In the genomic region with DNA sequence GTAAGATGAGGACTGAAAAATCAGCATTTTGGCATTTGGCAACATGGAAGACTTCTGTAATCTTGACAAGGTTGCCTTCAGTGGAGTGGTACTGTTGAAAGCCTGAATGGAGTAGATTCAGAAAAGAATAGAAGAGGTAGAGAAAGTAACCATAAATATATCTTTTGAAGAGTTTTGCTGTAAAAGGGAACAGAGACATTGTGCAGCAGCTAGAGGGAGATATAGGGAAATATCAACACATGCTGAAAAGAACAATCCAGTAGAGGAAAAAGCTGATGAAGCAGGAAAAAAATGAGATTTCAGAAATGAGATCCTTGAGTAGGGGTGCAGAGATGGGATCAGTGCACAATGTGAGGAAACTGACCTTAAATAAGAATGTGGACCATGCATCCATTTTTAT, we compare ENCODE assay signal across 13 cellular contexts.
A peak's percentile ranks its signal among the peaks of the same experiment; 100 is the strongest.
DNase-seq lines count a peak whose midpoint lies in the region; ATAC-seq, FAIRE-seq and TF ChIP-seq lines count a peak whose summit lies in the region.
"Had no signal": no experiment of that assay in that cellular context is flagged by ENCODE, and none has a peak within 500 bp of the region (broad histone marks: within the 10 kb centered on the region; RNA-seq: fewer than 3 reads in every experiment).

No MANE protein-coding gene starts in this region.

- H3F3A ChIP-seq in GM23248 (ENCODE audit: insufficient read depth): no peaks in the 10 kb centered on the region

- no peak for FAIRE-seq in A549 (lab: Jason Lieb, UNC)

- no peak for TF ChIP-seq EP300 in A549 (IDR thresholded peaks at IDR 0.05)

- POLR2A ChIA-PET in A549 (lab: Yijun Ruan, JAX): no interaction called here

- H3K79me2 ChIP-seq in GM23248 (ENCODE audit: insufficient read depth): no peaks in the 10 kb centered on the region

- H3K4me1 ChIP-seq in A549 (no peaks in the 10 kb centered on the region), GM23248 (ENCODE audit: insufficient read depth) (no peaks in the 10 kb centered on the region), adipocyte (ENCODE audit: control insufficient read depth, insufficient read depth, low read length) (peaks cover 9% of the 10 kb centered on the region), foreskin keratinocyte (no peaks in the 10 kb centered on the region)

- H2AFZ ChIP-seq in GM23248: no peak overlapping the region

- H3K9me3 ChIP-seq in A549: no peaks in the 10 kb centered on the region
- H3K9me3 ChIP-seq in GM23248 (ENCODE audit: low read depth): no peaks in the 10 kb centered on the region
- no peaks in the 10 kb centered on the region for H3K9me3 ChIP-seq in adipocyte (ENCODE audit: control insufficient read depth, low read length)
- H3K9me3 ChIP-seq: upper lobe of left lung had no signal

- H3K4me3 ChIP-seq in A549 (no peak overlapping the region), GM23248 (no peak overlapping the region), adipocyte (ENCODE audit: low read length) (no peak overlapping the region)
- H3K4me3 ChIP-seq: upper lobe of left lung had no signal

- H3K9me2 ChIP-seq in GM23248 (ENCODE audit: insufficient read depth): no peaks in the 10 kb centered on the region

- no peak overlapping the region for H3K9ac ChIP-seq in GM23248
- H3K9ac ChIP-seq in adipocyte (ENCODE audit: low read length): no peak overlapping the region

- no peak for DNase-seq in A549 (ENCODE audit: low read depth in 1 of 2, low spot score in 1 of 2)
- peak; percentile 27 for DNase-seq in GM23248
- peak; percentile 7 for DNase-seq in adipocyte (ENCODE audit: low read depth)
- DNase-seq in foreskin keratinocyte: no peak
- DNase-seq in germinal center (ENCODE audit: low spot score): no peak
- DNase-seq: activated CD8-positive, alpha-beta T cell treated with anti-CD3 and anti-CD28 coated beads, Interleukin-2, amount 10 ng/mL, durations not matched to agents 7 days and 5 days; activated naive CD4-positive, alpha-beta T cell treated with Interleukin-2 at 50 U/mL for 16 hours; GDM1; NCI-H187; upper lobe of left lung had no signal

- no peak overlapping the region for H3K27ac ChIP-seq in A549
- H3K27ac ChIP-seq in GM23248: no peak overlapping the region
- H3K27ac ChIP-seq in foreskin keratinocyte: no peak overlapping the region

- in situ Hi-C loops in GM23248 (cut with MboI): loop anchor here (25.0 kb wide), 1 partner anchor 185 kb away; no protein-coding TSS in a partner anchor

- no peak for TF ChIP-seq CTCF in A549 (IDR thresholded peaks at IDR 0.05)
- TF ChIP-seq CTCF in foreskin keratinocyte (conservative IDR thresholded peaks at IDR 0.05): peak; percentile 55

- no peak for TF ChIP-seq RAD21 in A549 (conservative IDR thresholded peaks at IDR 0.05 in 1 of 2, IDR thresholded peaks at IDR 0.05 in 1 of 2)

- CTCF ChIA-PET in A549 (lab: Yijun Ruan, JAX): no interaction called here

- H4K20me1 ChIP-seq in GM23248 (ENCODE audit: insufficient read depth): no peaks in the 10 kb centered on the region

- no peak for TF ChIP-seq POLR2A in A549 (IDR thresholded peaks at IDR 0.05; ENCODE audit: low read length)

- no peak for ATAC-seq in A549
- no peak for ATAC-seq in foreskin keratinocyte
- no peak for ATAC-seq in GM19351 (IDR thresholded peaks at IDR 0.05; ENCODE audit: unreplicated experiment)
- ATAC-seq in HG03571 (IDR thresholded peaks at IDR 0.05; ENCODE audit: unreplicated experiment): no peak
- no peak for ATAC-seq in GM18868 (IDR thresholded peaks at IDR 0.05; ENCODE audit: unreplicated experiment)
- ATAC-seq: activated CD8-positive, alpha-beta T cell treated with anti-CD3 and anti-CD28 coated beads, Interleukin-2, amount 10 ng/mL, durations not matched to agents 7 days and 5 days had no signal

- H3K36me3 ChIP-seq in GM23248 (ENCODE audit: low read depth) (no peaks in the 10 kb centered on the region), adipocyte (ENCODE audit: control insufficient read depth, insufficient read depth, low read length, severe bottlenecking) (no peaks in the 10 kb centered on the region)
- H3K36me3 ChIP-seq: upper lobe of left lung had no signal

- H3K4me2 ChIP-seq in A549 (no peak overlapping the region), GM23248 (ENCODE audit: unreplicated experiment) (no peak overlapping the region)

- H3K27me3 ChIP-seq in GM23248 (replicated peaks; ENCODE audit: insufficient read depth) (no peaks in the 10 kb centered on the region), adipocyte (replicated peaks; ENCODE audit: control insufficient read depth, insufficient read depth, low read length) (peaks cover 3% of the 10 kb centered on the region), foreskin keratinocyte (no peaks in the 10 kb centered on the region)
- H3K27me3 ChIP-seq: upper lobe of left lung had no signal

TF ChIP-seq in A549, 52 proteins besides CTCF, POLR2A, EP300 and RAD21:
- TF ChIP-seq HEYL (CRISPR knock-in tag; IDR thresholded peaks at IDR 0.05) (no peak), HOXB13 (CRISPR knock-in tag; IDR thresholded peaks at IDR 0.05; ENCODE audit: low read depth) (no peak), ESRRA (IDR thresholded peaks at IDR 0.05; ENCODE audit: borderline replicate concordance, low read length) (no peak), CBX8 (IDR thresholded peaks at IDR 0.05) (no peak), CHD2 (IDR thresholded peaks at IDR 0.05; ENCODE audit: low read length, partially characterized antibody) (no peak), CBX2 (IDR thresholded peaks at IDR 0.05; ENCODE audit: borderline replicate concordance, low read depth) (no peak), MAFK (IDR thresholded peaks at IDR 0.05; ENCODE audit: partially characterized antibody) (peak; percentile 10)

Comparison
In these comparisons a context has a peak if more than half of its experiments do, and no peak if none do; other contexts are left out.
1. DNase-seq: peak in GM23248 (single experiment) and adipocyte (single experiment); none in A549 (0 of 2), foreskin keratinocyte (0 of 2) and germinal center (single experiment).